13 cellular contexts compared by ENCODE assay signal in genomic region chr1:205905095-205905494, GRCh38. TPM values are rescaled to one million over a fixed set of nuclear protein-coding genes. Genes with fewer than 3 reads are reported as not detected.
"Had no signal": no experiment of that assay in that cellular context is flagged by ENCODE, and none has a peak within 500 bp of the region (broad histone marks: within the 10 kb centered on the region; RNA-seq: fewer than 3 reads in every experiment).

No MANE protein-coding gene starts in this region.

RNA-seq across cellular contexts. Expression of gene SLC26A9, which starts 38.2 kb away (rescaled TPM):
- total RNA-seq: activated B cell treated with CpG ODN at 0.5 μM for 24 hours; activated CD4-positive, alpha-beta memory T cell treated with anti-CD3 and anti-CD28 coated beads for 36 hours; activated CD4-positive, alpha-beta memory T cell treated with anti-CD3 and anti-CD28 coated beads, Interleukin-2, amount 10 ng/mL, durations not matched to agents 7 days and 5 days; activated CD4-positive, alpha-beta T cell treated with anti-CD3 and anti-CD28 coated beads for 36 hours; activated CD4-positive, alpha-beta T cell treated with anti-CD3 and anti-CD28 coated beads, Interleukin-2, amount 10 ng/mL, durations not matched to agents 24 days and 14 days; activated CD4-positive, alpha-beta T cell treated with anti-CD3 and anti-CD28 coated beads, Interleukin-2, amount 10 ng/mL, durations not matched to agents 7 days and 5 days; activated CD8-positive, alpha-beta memory T cell treated with anti-CD3 and anti-CD28 coated beads for 36 hours; activated CD8-positive, alpha-beta memory T cell treated with anti-CD3 and anti-CD28 coated beads, Interleukin-2, amount 10 ng/mL, durations not matched to agents 7 days and 5 days; activated CD8-positive, alpha-beta T cell treated with anti-CD3 and anti-CD28 coated beads for 36 hours; activated CD8-positive, alpha-beta T cell treated with anti-CD3 and anti-CD28 coated beads, Interleukin-2, amount 10 ng/mL, durations not matched to agents 7 days and 5 days; T-helper 1 cell treated with Interleukin-12 subunit alpha and Interleukin-12 subunit beta and Interleukin-4 antibody, amounts not matched to agents 30 ng/mL and 1 ng/mL, for 36 hours; T-helper 17 cell; T-helper 2 cell treated with Interferon-gamma antibody and Interleukin-4, amounts not matched to agents 100 ng/mL and 5 ng/mL, for 36 hours had no signal
